ENCODE assay signal across 8 cellular contexts in the genomic region with DNA sequence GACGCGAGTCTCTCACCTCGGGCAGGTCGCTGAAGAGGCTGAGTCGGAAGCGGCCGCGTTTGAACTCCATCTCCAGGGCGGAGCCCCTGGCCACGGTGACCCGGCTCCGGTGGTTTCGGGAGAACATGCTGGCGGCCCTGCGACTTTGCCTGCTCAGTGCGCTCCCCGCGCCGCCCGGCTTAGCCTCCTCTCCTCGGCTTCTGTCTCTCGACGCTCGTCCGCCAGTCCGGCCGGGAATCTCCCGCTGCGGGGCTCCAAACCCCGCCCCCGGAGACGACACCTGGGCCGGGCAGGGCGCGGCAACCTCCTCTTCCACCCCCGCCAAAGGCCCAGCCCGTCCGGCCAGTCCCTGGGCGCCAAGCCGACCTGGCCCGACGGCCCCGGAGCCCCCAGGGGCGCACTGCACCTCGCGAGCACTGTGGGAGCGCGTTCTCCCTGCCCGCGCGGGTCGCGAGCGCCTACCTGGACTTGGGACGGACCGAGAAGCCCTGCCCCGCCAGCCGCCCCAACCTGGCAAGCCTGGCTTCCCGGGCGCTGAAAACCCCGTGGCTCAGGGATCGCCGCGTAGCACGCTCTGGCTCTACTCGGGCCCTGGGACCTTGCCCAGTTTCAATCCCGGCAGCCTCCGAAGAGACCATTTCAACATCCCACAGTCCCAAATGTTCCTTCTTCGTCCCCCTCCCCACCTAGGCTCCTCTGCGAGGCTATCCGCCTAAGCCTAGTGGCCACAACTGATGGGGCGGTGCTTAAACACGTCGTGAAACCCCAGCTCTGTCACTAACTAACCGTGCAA. TPM values are rescaled to one million over a fixed set of nuclear protein-coding genes. Genes with fewer than 3 reads are reported as not detected.
DNase-seq lines count a peak whose midpoint lies in the region; ATAC-seq, FAIRE-seq and TF ChIP-seq lines count a peak whose summit lies in the region.

A gene with protein sequence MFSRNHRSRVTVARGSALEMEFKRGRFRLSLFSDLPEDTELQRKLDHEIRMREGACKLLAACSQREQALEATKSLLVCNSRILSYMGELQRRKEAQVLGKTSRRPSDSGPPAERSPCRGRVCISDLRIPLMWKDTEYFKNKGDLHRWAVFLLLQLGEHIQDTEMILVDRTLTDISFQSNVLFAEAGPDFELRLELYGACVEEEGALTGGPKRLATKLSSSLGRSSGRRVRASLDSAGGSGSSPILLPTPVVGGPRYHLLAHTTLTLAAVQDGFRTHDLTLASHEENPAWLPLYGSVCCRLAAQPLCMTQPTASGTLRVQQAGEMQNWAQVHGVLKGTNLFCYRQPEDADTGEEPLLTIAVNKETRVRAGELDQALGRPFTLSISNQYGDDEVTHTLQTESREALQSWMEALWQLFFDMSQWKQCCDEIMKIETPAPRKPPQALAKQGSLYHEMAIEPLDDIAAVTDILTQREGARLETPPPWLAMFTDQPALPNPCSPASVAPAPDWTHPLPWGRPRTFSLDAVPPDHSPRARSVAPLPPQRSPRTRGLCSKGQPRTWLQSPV (minus strand): TSS at position 248 of the 793 bp plus-strand sequence. CDS start 121 bp downstream, at position 127.

- peaks cover 68% of the 10 kb centered on the region for H3K27me3 Mint-ChIP-seq in stimulated activated naive CD8-positive, alpha-beta T cell treated with anti-CD3 and anti-CD28 coated beads, Interleukin-15, amount 100 ng/mL, for 72 hours

- no peaks in the 10 kb centered on the region for H3K9me3 ChIP-seq in NT2/D1 (ENCODE audit: insufficient read depth, low read length)

- H3K9ac ChIP-seq in NT2/D1 (ENCODE audit: insufficient read length, low read depth), result peak within 1 kb of the TSS; percentile 90

- peak within 1 kb of the TSS; percentile 80 to 83 for H3K4me3 Mint-ChIP-seq in stimulated activated naive CD8-positive, alpha-beta T cell treated with anti-CD3 and anti-CD28 coated beads, Interleukin-15, amount 100 ng/mL, for 72 hours

- H3K27me3 ChIP-seq in NT2/D1 (ENCODE audit: insufficient read depth, insufficient read length) (no peaks in the 10 kb centered on the region), bronchial epithelial cell (ENCODE audit: control insufficient read depth, insufficient read depth, low read length) (no peaks in the 10 kb centered on the region)

- TF ChIP-seq CTCF in AG10803 (conservative IDR thresholded peaks at IDR 0.05; ENCODE audit: low read length) (no peak), bronchial epithelial cell (IDR thresholded peaks at IDR 0.05; ENCODE audit: insufficient read depth, low read length, severe bottlenecking) (peak; percentile 16)

- H3K4me1 Mint-ChIP-seq in stimulated activated naive CD8-positive, alpha-beta T cell treated with anti-CD3 and anti-CD28 coated beads, Interleukin-15, amount 100 ng/mL, for 72 hours, result peaks cover 31% of the 10 kb centered on the region

- peak; percentile 47 for ATAC-seq in stimulated activated naive CD8-positive, alpha-beta T cell treated with anti-CD3 and anti-CD28 coated beads, Interleukin-15, amount 100 ng/mL, for 72 hours

- H3K27ac Mint-ChIP-seq in stimulated activated naive CD8-positive, alpha-beta T cell treated with anti-CD3 and anti-CD28 coated beads, Interleukin-15, amount 100 ng/mL, for 72 hours, result peak within 1 kb of the TSS; percentile 30 to 81

- no peak for DNase-seq in AG10803 (ENCODE audit: low read depth)
- peak; percentile 53 for DNase-seq in GM19238 (ENCODE audit: insufficient read length, low spot score)
- DNase-seq in NT2/D1 (ENCODE audit: low read depth, low spot score), result no peak
- peak; percentile 64 for DNase-seq in bronchial epithelial cell (ENCODE audit: low read depth)
- DNase-seq in kidney tubule cell (ENCODE audit: low spot score), result peak; percentile 91
- DNase-seq in stimulated activated naive CD8-positive, alpha-beta T cell treated with anti-CD3 and anti-CD28 coated beads, Interleukin-15, amount 100 ng/mL, for 72 hours, result peak; percentile 45 to 53
- DNase-seq in GM03348 (ENCODE audit: low spot score), result no peak
- no peak for DNase-seq in pons (ENCODE audit: low spot score)

- no peaks in the 10 kb centered on the region for H3K9me3 Mint-ChIP-seq in stimulated activated naive CD8-positive, alpha-beta T cell treated with anti-CD3 and anti-CD28 coated beads, Interleukin-15, amount 100 ng/mL, for 72 hours

- FAIRE-seq in bronchial epithelial cell (lab: Jason Lieb, UNC), result no peak

- H3K36me3 ChIP-seq in NT2/D1 (ENCODE audit: insufficient read depth, insufficient read length, low read length), result peaks cover 16% of the 10 kb centered on the region
- no peaks in the 10 kb centered on the region for H3K36me3 ChIP-seq in bronchial epithelial cell (ENCODE audit: control insufficient read depth, insufficient read depth, low read length)

- H3K4me3 ChIP-seq in AG10803 (ENCODE audit: low read length) (peak within 1 kb of the TSS; percentile 81), NT2/D1 (ENCODE audit: insufficient read length, low read depth) (peak within 1 kb of the TSS; percentile 78), bronchial epithelial cell (ENCODE audit: low read depth, low read length) (peak within 1 kb of the TSS; percentile 64)

- peaks cover 9% of the 10 kb centered on the region for H3K4me1 ChIP-seq in NT2/D1 (ENCODE audit: insufficient read depth, insufficient read length)

RNA-seq across cellular contexts. Expression of the gene that starts here (rescaled TPM):
- 22.1 and 24.1 TPM in 2 replicates for total RNA-seq in bronchial epithelial cell

Comparison
In these comparisons a context has a peak if more than half of its experiments do, and no peak if none do; other contexts are left out.
1. DNase-seq: peak in GM19238 (single experiment), bronchial epithelial cell (single experiment), kidney tubule cell (single experiment) and stimulated activated naive CD8-positive, alpha-beta T cell treated with anti-CD3 and anti-CD28 coated beads, Interleukin-15, amount 100 ng/mL, for 72 hours (2 of 2); none in AG10803 (single experiment), NT2/D1 (single experiment), GM03348 (single experiment) and pons (single experiment).
2. Peak in every context shown above with its lines, with median percentiles within 50 percentile points of each other: H3K4me3 ChIP-seq.